In the genomic region with DNA sequence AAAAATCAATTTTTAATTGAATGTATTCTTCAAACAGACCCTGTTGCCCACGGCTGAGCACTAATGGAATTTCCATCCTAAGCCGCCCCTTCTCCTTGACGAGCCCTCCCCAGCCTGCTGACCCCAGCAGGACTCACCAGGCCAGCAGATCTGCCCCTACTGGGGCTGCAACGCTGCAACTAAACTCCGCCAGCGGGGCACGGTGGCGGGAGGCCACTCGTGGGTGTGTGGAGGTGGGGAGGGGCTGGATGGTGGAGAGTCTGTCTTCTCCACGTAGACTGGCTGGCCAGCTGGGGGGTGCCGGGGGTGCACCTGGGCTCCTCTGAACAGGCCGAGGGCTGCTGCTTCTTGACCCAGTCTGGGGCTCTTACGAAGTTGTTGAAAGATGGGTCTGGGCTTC, we compare ENCODE assay signal across 27 cellular contexts.
"Had no signal": no experiment of that assay in that cellular context is flagged by ENCODE, and none has a peak within 500 bp of the region (broad histone marks: within the 10 kb centered on the region; RNA-seq: fewer than 3 reads in every experiment).

No MANE protein-coding gene starts in this region.

- H3K27me3 ChIP-seq: pancreas, testis, thyroid gland, upper lobe of left lung, vagina had no signal

- H3K4me3 ChIP-seq: left ventricle myocardium inferior, lung, pancreas, prostate gland, skin epidermis, stomach, testis, thyroid gland, transverse colon, upper lobe of left lung, vagina had no signal

- H3K36me3 ChIP-seq: left ventricle myocardium inferior, pancreas, prostate gland, stomach, thyroid gland, transverse colon, upper lobe of left lung, vagina had no signal

- DNase-seq: islet precursor cell; left ventricle myocardium inferior; mesendoderm; naive B cell; natural killer cell; nephron progenitor cell; nucleus accumbens; pancreas; posterior cingulate gyrus; retina; right cardiac atrium; stimulated activated CD4-positive, alpha-beta T cell treated with anti-CD3 and anti-CD28 coated beads, Interleukin-12 subunit alpha, Interleukin-12 subunit beta, amount 100 ng/mL, for 4 hours; stimulated activated CD4-positive, alpha-beta T cell treated with anti-CD3 and anti-CD28 coated beads, Interleukin-15, amount 100 ng/mL, for 24 hours; stimulated activated CD4-positive, alpha-beta T cell treated with anti-CD3 and anti-CD28 coated beads, Interleukin-2, amount 100 ng/mL, for 24 hours; stimulated activated CD4-positive, alpha-beta T cell treated with anti-CD3 and anti-CD28 coated beads, Interleukin-4, amount 100 ng/mL, for 1 hour; stimulated activated naive B cell treated with anti-CD40 and anti-IgM and Interleukin-4, amounts not matched to agents 10 μg/mL and 1 μg/mL and 100 μg/mL, for 72 hours; stimulated activated naive CD8-positive, alpha-beta T cell treated with anti-CD3 and anti-CD28 coated beads, Interleukin-15, Interleukin-2, amounts not matched to agents 100 U/mL and 50 U/mL, for 24 hours; stomach; testis; thyroid gland; transverse colon had no signal

- H3K4me1 ChIP-seq: pancreas, prostate gland, thyroid gland, transverse colon, upper lobe of left lung, vagina had no signal

- H3K27ac ChIP-seq: left ventricle myocardium inferior, pancreas, prostate gland, skin epidermis, stomach, testis, thyroid gland, transverse colon, upper lobe of left lung, vagina had no signal

- ATAC-seq: natural killer cell; pancreas; right cardiac atrium; sciatic nerve; stimulated activated naive B cell treated with anti-CD40 and anti-IgM and Interleukin-4, amounts not matched to agents 10 μg/mL and 1 μg/mL and 100 μg/mL, for 72 hours; stimulated activated naive CD8-positive, alpha-beta T cell treated with anti-CD3 and anti-CD28 coated beads, Interleukin-15, Interleukin-2, amounts not matched to agents 100 U/mL and 50 U/mL, for 24 hours had no signal

- H3K9me3 ChIP-seq: left ventricle myocardium inferior, pancreas, prostate gland, stomach, testis, thyroid gland, transverse colon, upper lobe of left lung, vagina had no signal
